ENCODE assay signal across 11 cellular contexts in the genomic region with DNA sequence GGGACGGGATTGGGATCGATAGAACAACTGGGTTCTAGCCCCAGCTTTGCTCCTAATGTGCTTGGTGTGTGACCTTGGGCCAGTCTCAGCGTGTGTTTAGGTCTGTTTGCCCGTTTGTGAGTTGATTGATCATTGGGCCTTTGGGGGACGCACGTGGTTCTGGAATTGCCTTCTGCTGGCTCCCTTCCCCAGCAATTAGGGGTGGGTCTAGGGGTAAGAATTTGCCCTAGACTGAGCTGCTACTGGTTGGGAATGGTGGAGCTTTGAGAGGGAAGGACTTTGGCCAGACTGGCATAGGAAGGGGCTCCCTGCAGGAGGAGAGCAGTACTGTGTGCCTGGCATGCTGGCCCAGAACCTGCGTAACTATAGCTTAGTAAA. TPM values are rescaled to one million over a fixed set of nuclear protein-coding genes. Genes with fewer than 3 reads are reported as not detected.
DNase-seq lines count a peak whose midpoint lies in the region; ATAC-seq, FAIRE-seq and TF ChIP-seq lines count a peak whose summit lies in the region.
"Had no signal": no experiment of that assay in that cellular context is flagged by ENCODE, and none has a peak within 500 bp of the region (broad histone marks: within the 10 kb centered on the region; RNA-seq: fewer than 3 reads in every experiment).

No MANE protein-coding gene starts in this region.

- H3K27ac ChIP-seq in breast epithelium: peak overlapping the region in 1 of 2 donors; percentile 35
- no peak overlapping the region for H3K27ac ChIP-seq in astrocyte (ENCODE audit: low read depth, low read length)
- no peak overlapping the region for H3K27ac ChIP-seq in muscle layer of duodenum (ENCODE audit: low read length)
- H3K27ac ChIP-seq in upper lobe of right lung: peak overlapping the region; percentile 31
- H3K27ac ChIP-seq: brain microvascular endothelial cell, C4-2B, SK-N-MC had no signal

- no peak for FAIRE-seq in astrocyte (lab: Jason Lieb, UNC)

- H3K27me3 ChIP-seq in breast epithelium (peaks cover 11 to 28% of the 10 kb centered on the region in 2 donors), astrocyte (ENCODE audit: insufficient read depth, low read length) (peaks cover 47% of the 10 kb centered on the region), muscle layer of duodenum (ENCODE audit: low read depth, low read length) (peaks cover 10% of the 10 kb centered on the region), upper lobe of right lung (peaks cover 27% of the 10 kb centered on the region)

- peaks cover 13% of the 10 kb centered on the region for H4K20me1 ChIP-seq in astrocyte (ENCODE audit: insufficient read depth, low read length)

- no peaks in the 10 kb centered on the region for H3K79me2 ChIP-seq in astrocyte (ENCODE audit: insufficient read depth, low read length)

- TF ChIP-seq POLR2A in breast epithelium (IDR thresholded peaks at IDR 0.05): no peak

- H3K27me3 Mint-ChIP-seq in MCF 10A (ENCODE audit: insufficient read depth, unreplicated experiment): peaks cover 54% of the 10 kb centered on the region
- H3K27me3 Mint-ChIP-seq in astrocyte (ENCODE audit: low read depth, unreplicated experiment): peaks cover 52% of the 10 kb centered on the region

- H3K4me1 Mint-ChIP-seq in MCF 10A (ENCODE audit: insufficient read depth, unreplicated experiment) (peaks cover 7% of the 10 kb centered on the region), astrocyte (ENCODE audit: low read depth, unreplicated experiment) (peaks cover 12% of the 10 kb centered on the region)

- H3K36me3 Mint-ChIP-seq in MCF 10A (ENCODE audit: insufficient read depth, unreplicated experiment) (peaks cover 5% of the 10 kb centered on the region), astrocyte (ENCODE audit: low read depth, unreplicated experiment) (no peaks in the 10 kb centered on the region)

- H3K4me2 ChIP-seq in astrocyte (ENCODE audit: low read length): peak overlapping the region; percentile 39

- intact Hi-C loops in breast epithelium (cut with DNase I; ENCODE audit: low total_unique reads) (loop anchor here (10.0 kb wide), 1 partner anchor 1465 kb away; no protein-coding TSS in a partner anchor), MCF 10A (cut with micrococcal nuclease) (no loop called here), upper lobe of right lung (cut with DNase I) (no loop called here)

- CTCF ChIA-PET in MCF 10A (lab: Yijun Ruan, JAX): no interaction called here

- BruUV-seq in MCF 10A (replicated peaks; lab: Mats Ljungman, UMichigan): no TSS peak

- POLR2A ChIA-PET in MCF 10A (lab: Yijun Ruan, JAX): no interaction called here

- H3K4me3 Mint-ChIP-seq in MCF 10A (ENCODE audit: unreplicated experiment): no peak overlapping the region
- H3K4me3 Mint-ChIP-seq in astrocyte (ENCODE audit: unreplicated experiment): peak overlapping the region; percentile 69

- TF ChIP-seq CTCF in breast epithelium (IDR thresholded peaks at IDR 0.05) (no peak), MCF 10A (IDR thresholded peaks at IDR 0.05; ENCODE audit: unreplicated experiment) (no peak), astrocyte (IDR thresholded peaks at IDR 0.05; ENCODE audit: insufficient read depth, low read depth, low read length) (no peak), upper lobe of right lung (IDR thresholded peaks at IDR 0.05) (no peak)

- H3K4me3 ChIP-seq in breast epithelium (peak overlapping the region; percentile 48 to 62 (median 50)), astrocyte (ENCODE audit: insufficient read depth, low read depth, low read length) (no peak overlapping the region), muscle layer of duodenum (ENCODE audit: low read depth in 1 of 2, low read length in 2 of 2) (peak overlapping the region; percentile 41 to 73), upper lobe of right lung (peak overlapping the region; percentile 55)
- H3K4me3 ChIP-seq: SK-N-MC had no signal

- no peak overlapping the region for H3K9ac ChIP-seq in astrocyte (ENCODE audit: low read length)

- H3K4me1 ChIP-seq in breast epithelium (peaks cover 0 to 6% of the 10 kb centered on the region in 2 donors), astrocyte (ENCODE audit: insufficient read depth, low read length) (peaks cover 23% of the 10 kb centered on the region), muscle layer of duodenum (ENCODE audit: control insufficient read depth in 1 of 2, insufficient read depth in 2 of 2, low read length in 2 of 2) (peaks cover 0 to 25% of the 10 kb centered on the region in 2 donors), upper lobe of right lung (peaks cover 44% of the 10 kb centered on the region)

- H3K9me3 ChIP-seq in breast epithelium: no peaks in the 10 kb centered on the region
- no peaks in the 10 kb centered on the region for H3K9me3 ChIP-seq in astrocyte (ENCODE audit: insufficient read depth, low read depth, low read length)
- no peaks in the 10 kb centered on the region for H3K9me3 ChIP-seq in muscle layer of duodenum (ENCODE audit: control insufficient read depth in 1 of 2, low read length in 2 of 2)
- no peaks in the 10 kb centered on the region for H3K9me3 ChIP-seq in upper lobe of right lung

- H3K27ac Mint-ChIP-seq in MCF 10A (ENCODE audit: low read depth, unreplicated experiment): no peak overlapping the region
- H3K27ac Mint-ChIP-seq in astrocyte (ENCODE audit: unreplicated experiment): no peak overlapping the region

- ATAC-seq in upper lobe of right lung (no peak), HG02973 (IDR thresholded peaks at IDR 0.05; ENCODE audit: unreplicated experiment) (no peak)

- DNase-seq in breast epithelium (ENCODE audit: low spot score in 2 of 2) (no peak), MCF 10A (ENCODE audit: unreplicated experiment) (no peak), astrocyte (ENCODE audit: low read depth) (no peak), upper lobe of right lung (no peak), NCI-H2029 (lab: John Stamatoyannopoulos, UW) (no peak), T1000 (lab: John Stamatoyannopoulos, UW) (no peak)
- DNase-seq: brain microvascular endothelial cell had no signal

- no peaks in the 10 kb centered on the region for H3K9me3 Mint-ChIP-seq in MCF 10A (ENCODE audit: unreplicated experiment)
- no peaks in the 10 kb centered on the region for H3K9me3 Mint-ChIP-seq in astrocyte (ENCODE audit: unreplicated experiment)

- no peaks in the 10 kb centered on the region for H3K36me3 ChIP-seq in breast epithelium
- H3K36me3 ChIP-seq in astrocyte (ENCODE audit: insufficient read depth, low read length): no peaks in the 10 kb centered on the region
- no peaks in the 10 kb centered on the region for H3K36me3 ChIP-seq in muscle layer of duodenum (ENCODE audit: control insufficient read depth in 1 of 2, insufficient read depth in 2 of 2, low read length in 2 of 2)
- H3K36me3 ChIP-seq in upper lobe of right lung: no peaks in the 10 kb centered on the region
- H3K36me3 ChIP-seq: brain microvascular endothelial cell had no signal

- H2AFZ ChIP-seq in astrocyte (ENCODE audit: low read depth, low read length): no peak overlapping the region

RNA-seq across cellular contexts. Expression of a gene that starts 1.5 kb away (rescaled TPM):
- total RNA-seq in breast epithelium: 10 to 100 TPM in 2 of 3 donors, 1 to 10 TPM in 1; 5.3 to 14.1 (median 11.5) TPM
- not detected in 2 replicates for total RNA-seq in MCF 10A (2022)
- 1.3 and 4.3 TPM in 2 replicates for total RNA-seq in astrocyte
- total RNA-seq in upper lobe of right lung: 67.0 TPM

RNA-seq across cellular contexts. Expression of a gene that starts 55.0 kb away (rescaled TPM):
- total RNA-seq in breast epithelium (10 to 100 TPM; 26.9 to 61.6 (median 50.1) TPM), MCF 10A (2022) (78.3 and 123 TPM in 2 replicates), astrocyte (70.0 and 71.1 TPM in 2 replicates), upper lobe of right lung (46.7 TPM)
